ENCODE assay signal across 16 cellular contexts in the genomic region with DNA sequence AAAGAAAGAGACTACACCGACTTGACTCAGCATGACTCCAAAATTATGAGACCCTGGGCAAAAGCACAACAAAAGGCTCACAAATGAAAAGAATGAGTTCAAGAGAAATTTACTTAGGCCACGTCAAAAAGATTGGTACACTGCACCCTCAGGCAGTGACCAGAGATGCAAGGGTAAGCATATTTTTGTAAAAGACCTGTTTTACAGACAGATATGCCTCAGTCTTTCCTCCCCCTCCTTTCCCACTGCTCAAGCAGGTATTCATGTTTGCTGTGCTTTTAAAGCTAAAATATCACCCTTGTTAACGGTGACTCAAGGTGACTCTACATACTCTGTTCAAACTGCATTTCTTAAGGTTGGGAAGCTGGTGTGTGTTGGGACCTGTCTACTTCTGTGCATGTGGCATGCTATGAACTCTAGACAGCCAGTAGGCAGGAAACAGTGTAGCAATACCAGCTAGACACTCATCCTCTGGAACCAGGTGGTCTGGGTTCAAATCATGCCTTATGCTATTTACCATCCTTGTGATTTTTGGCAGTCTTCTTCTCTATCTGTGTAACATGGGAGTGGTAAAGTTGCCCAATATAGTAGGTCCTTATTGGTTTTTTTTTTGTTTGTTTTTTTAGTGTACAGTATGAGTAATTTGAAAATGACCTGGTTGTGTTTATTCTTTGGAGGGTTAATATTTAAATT.
A peak's percentile ranks its signal among the peaks of the same experiment; 100 is the strongest.
DNase-seq lines count a peak whose midpoint lies in the region; ATAC-seq and TF ChIP-seq lines count a peak whose summit lies in the region.
"Had no signal": no experiment of that assay in that cellular context is flagged by ENCODE, and none has a peak within 500 bp of the region (broad histone marks: within the 10 kb centered on the region; RNA-seq: fewer than 3 reads in every experiment).

No MANE protein-coding gene starts in this region.

- no peak overlapping the region for H2BK120ac ChIP-seq in H9 (ENCODE audit: low read depth, low read length, poor library complexity, severe bottlenecking)

- no peak overlapping the region for H4K8ac ChIP-seq in H9 (replicated peaks; ENCODE audit: insufficient read length, low read depth, low read length)

- H2BK12ac ChIP-seq in H9 (ENCODE audit: insufficient read length, low read depth, low read length), result no peak overlapping the region

- no peak overlapping the region for H3K4ac ChIP-seq in H9 (ENCODE audit: low read depth, low read length)

- POLR2A ChIA-PET in CD4-positive, alpha-beta memory T cell (lab: Charles Lee; ENCODE audit: partially characterized antibody), result interaction anchor here (1.7 kb wide), 1 partner anchor 99 kb away, joined by 4 read pairs; a partner anchor contains a TSS

- CTCF ChIA-PET in CD4-positive, alpha-beta memory T cell (lab: Charles Lee; ENCODE audit: partially characterized antibody), result no interaction called here

- H3K23ac ChIP-seq in H9 (ENCODE audit: insufficient read length, low read depth, low read length), result no peak overlapping the region

- no peaks in the 10 kb centered on the region for H3K36me3 ChIP-seq in CD4-positive, alpha-beta memory T cell (ENCODE audit: insufficient read depth, low read length)
- H3K36me3 ChIP-seq in right lobe of liver, result no peaks in the 10 kb centered on the region

- peaks cover 45 to 71% (median 59%) of the 10 kb centered on the region in 4 donors for H3K4me1 Mint-ChIP-seq in CD4-positive, alpha-beta memory T cell
- H3K4me1 Mint-ChIP-seq in H9, result peaks cover 51 to 68% of the 10 kb centered on the region in 2 experiments
- peaks cover 22% of the 10 kb centered on the region for H3K4me1 Mint-ChIP-seq in activated T-helper 17 cell treated with anti-CD3 and anti-CD28 coated beads, Interleukin-2, amount 50 U/mL, for 72 hours

- H2AK5ac ChIP-seq in H9 (ENCODE audit: insufficient read length, low read length), result no peak overlapping the region

- H3K36me3 Mint-ChIP-seq in CD4-positive, alpha-beta memory T cell, result peaks cover 40 to 43% of the 10 kb centered on the region in 2 donors
- H3K36me3 Mint-ChIP-seq in H9 (ENCODE audit: insufficient read depth in 1 of 3, low read depth in 3 of 3), result no peaks in the 10 kb centered on the region
- H3K36me3 Mint-ChIP-seq in activated T-helper 17 cell treated with anti-CD3 and anti-CD28 coated beads, Interleukin-2, amount 50 U/mL, for 72 hours (ENCODE audit: low read depth), result peaks cover 43% of the 10 kb centered on the region

- H2BK20ac ChIP-seq in H9 (ENCODE audit: low read depth, low read length, poor library complexity, severe bottlenecking), result no peak overlapping the region

- no peak overlapping the region for H3K27ac ChIP-seq in CD4-positive, alpha-beta memory T cell (ENCODE audit: low read depth, low read length)
- H3K27ac ChIP-seq in H9 (ENCODE audit: insufficient read length, low read depth, low read length) (no peak overlapping the region), right lobe of liver (no peak overlapping the region)

- no CpG with 5 or more reads among the region's 3 CpGs for WGBS in H9 (ENCODE audit: extremely low coverage, insufficient read length, low lambda C conversion rate)
- 71% methylated on average over 3 of the region's 3 CpGs for WGBS in right lobe of liver (ENCODE audit: insufficient coverage, low coverage, low lambda C conversion rate, missing lambda C conversion rate)

- TF ChIP-seq POLR2A in right lobe of liver (IDR thresholded peaks at IDR 0.05), result no peak

- H2BK5ac ChIP-seq in H9 (ENCODE audit: insufficient read length, low read length), result no peak overlapping the region

- H3K9ac ChIP-seq in H9 (ENCODE audit: extremely low read depth, insufficient read length, low read length), result no peak overlapping the region

- H3K18ac ChIP-seq in H9 (ENCODE audit: insufficient read length, low read depth, low read length), result no peak overlapping the region

- intact Hi-C loops in CD4-positive, alpha-beta memory T cell (cut with micrococcal nuclease), result no loop called here
- intact Hi-C loops in right lobe of liver (cut with DNase I), result no loop called here

- H4K91ac ChIP-seq in H9 (ENCODE audit: insufficient read length, low read depth, low read length), result no peak overlapping the region

- TF ChIP-seq CTCF in H9 (conservative IDR thresholded peaks at IDR 0.05), result no peak
- no peak for TF ChIP-seq CTCF in right lobe of liver (IDR thresholded peaks at IDR 0.05)

- H3K4me1 ChIP-seq in CD4-positive, alpha-beta memory T cell (ENCODE audit: insufficient read depth, low read length), result peaks cover 21% of the 10 kb centered on the region
- H3K4me1 ChIP-seq in H9 (ENCODE audit: insufficient read depth, low read length) (peaks cover 4% of the 10 kb centered on the region), right lobe of liver (peaks cover 0 to 17% (median 6%) of the 10 kb centered on the region in 4 donors)

- H4K20me1 ChIP-seq in H9 (ENCODE audit: control insufficient read depth, insufficient read depth, insufficient read length), result no peaks in the 10 kb centered on the region

- no peak overlapping the region for H3K56ac ChIP-seq in H9 (ENCODE audit: insufficient read length, low read depth, low read length)

- H2AFZ ChIP-seq in H9 (ENCODE audit: low read length), result no peak overlapping the region

- H3K23me2 ChIP-seq in H9 (ENCODE audit: insufficient read length, low read depth, low read length, poor library complexity, severe bottlenecking), result no peaks in the 10 kb centered on the region

- no peak overlapping the region for H3T11ph ChIP-seq in H9 (ENCODE audit: low read length)

- H3K27me3 ChIP-seq in CD4-positive, alpha-beta memory T cell (ENCODE audit: insufficient read depth, low read length), result no peaks in the 10 kb centered on the region
- no peaks in the 10 kb centered on the region for H3K27me3 ChIP-seq in H9 (ENCODE audit: insufficient read depth, low read length)
- no peaks in the 10 kb centered on the region for H3K27me3 ChIP-seq in right lobe of liver

- H3K27me3 Mint-ChIP-seq in CD4-positive, alpha-beta memory T cell, result no peaks in the 10 kb centered on the region
- no peaks in the 10 kb centered on the region for H3K27me3 Mint-ChIP-seq in H9 (ENCODE audit: low read depth)
- no peaks in the 10 kb centered on the region for H3K27me3 Mint-ChIP-seq in activated T-helper 17 cell treated with anti-CD3 and anti-CD28 coated beads, Interleukin-2, amount 50 U/mL, for 72 hours

- H3K79me1 ChIP-seq in H9 (ENCODE audit: insufficient read depth, low read depth, low read length, poor library complexity, severe bottlenecking), result no peaks in the 10 kb centered on the region

- no peak for DNase-seq in CD4-positive, alpha-beta memory T cell
- DNase-seq in H9, result no peak
- DNase-seq in right lobe of liver, result no peak
- DNase-seq in NCI-H187 treated with DMSO at 0.1 percent for 48 hours (lab: John Stamatoyannopoulos, UW), result no peak
- DNase-seq in NCI-H1436 (lab: John Stamatoyannopoulos, UW), result no peak
- DNase-seq in NOMO-1 treated with dmso at 0.1 percent for 144 hours (lab: John Stamatoyannopoulos, UW; ENCODE audit: unreplicated experiment), result no peak
- DNase-seq: cerebellar nuclear complex, foreskin melanocyte, NCI-H1417, NCI-H2227 treated with DMSO at 0.1 percent for 48 hours, right cardiac atrium, Right ventricle myocardium superior had no signal

- no peak overlapping the region for H4K5ac ChIP-seq in H9 (ENCODE audit: insufficient read length, low read depth, low read length)

- ATAC-seq in activated T-helper 17 cell treated with anti-CD3 and anti-CD28 coated beads, Interleukin-2, amount 50 U/mL, for 72 hours (replicated peaks), result peak; percentile 43
- peak; percentile 57 to 88 (median 77) for ATAC-seq in right lobe of liver
- ATAC-seq in HG03097 (IDR thresholded peaks at IDR 0.05; ENCODE audit: low FRiP score, unreplicated experiment), result no peak
- ATAC-seq: right cardiac atrium had no signal

- no peak overlapping the region for H3K14ac ChIP-seq in H9 (ENCODE audit: insufficient read depth, low read length)

- peak overlapping the region in 1 of 8 donors; percentile 56 for H3K4me3 Mint-ChIP-seq in CD4-positive, alpha-beta memory T cell
- H3K4me3 Mint-ChIP-seq in H9, result no peak overlapping the region
- H3K4me3 Mint-ChIP-seq in activated T-helper 17 cell treated with anti-CD3 and anti-CD28 coated beads, Interleukin-2, amount 50 U/mL, for 72 hours, result no peak overlapping the region
- H3K4me3 Mint-ChIP-seq: neural crest cell had no signal

- no peaks in the 10 kb centered on the region for H3K9me3 Mint-ChIP-seq in CD4-positive, alpha-beta memory T cell
- no peaks in the 10 kb centered on the region for H3K9me3 Mint-ChIP-seq in H9
- H3K9me3 Mint-ChIP-seq in activated T-helper 17 cell treated with anti-CD3 and anti-CD28 coated beads, Interleukin-2, amount 50 U/mL, for 72 hours, result no peaks in the 10 kb centered on the region
- H3K9me3 Mint-ChIP-seq: activated T-helper 2 cell treated with anti-CD3 and anti-CD28 coated beads, Interferon-gamma antibody, Interleukin-2, Interleukin-4, amounts not matched to agents 10 μg/mL and 5 μg/mL and 100 μg/mL, durations not matched to agents 14 hours and 24 hours and 36 hours; neural crest cell had no signal

- peak overlapping the region in 4 of 7 donors; percentile 38 to 54 (median 48) for H3K27ac Mint-ChIP-seq in CD4-positive, alpha-beta memory T cell
- H3K27ac Mint-ChIP-seq in H9, result peak overlapping the region; percentile 6 to 46 (median 12); a peak in 4 of 7 replicates
- no peak overlapping the region for H3K27ac Mint-ChIP-seq in activated T-helper 17 cell treated with anti-CD3 and anti-CD28 coated beads, Interleukin-2, amount 50 U/mL, for 72 hours
- H3K27ac Mint-ChIP-seq: activated T-helper 2 cell treated with anti-CD3 and anti-CD28 coated beads, Interferon-gamma antibody, Interleukin-2, Interleukin-4, amounts not matched to agents 10 μg/mL and 5 μg/mL and 100 μg/mL, durations not matched to agents 14 hours and 24 hours and 36 hours had no signal

- no peaks in the 10 kb centered on the region for H3K9me3 ChIP-seq in CD4-positive, alpha-beta memory T cell (ENCODE audit: control insufficient read depth in 1 of 2, low read length in 2 of 2)
- H3K9me3 ChIP-seq in H9 (ENCODE audit: control insufficient read depth, low read depth, low read length) (no peaks in the 10 kb centered on the region), right lobe of liver (no peaks in the 10 kb centered on the region)

- no peaks in the 10 kb centered on the region for H3K79me2 ChIP-seq in H9 (ENCODE audit: insufficient read depth, low read length)

- H2BK15ac ChIP-seq in H9 (ENCODE audit: low read depth, low read length), result no peak overlapping the region

- H3K4me3 ChIP-seq in CD4-positive, alpha-beta memory T cell (ENCODE audit: low read length in 2 of 2), result no peak overlapping the region
- no peak overlapping the region for H3K4me3 ChIP-seq in right lobe of liver

- no peak overlapping the region for H3K4me2 ChIP-seq in H9 (ENCODE audit: insufficient read depth, insufficient read length, low read length)
